2 cellular contexts compared by ENCODE assay signal in genomic region chr3:98734311-98734710, GRCh38.
TF ChIP-seq lines count a peak whose summit lies in the region.

No MANE protein-coding gene starts in this region.

TF ChIP-seq in A549, 52 proteins besides CTCF, POLR2A, EP300 and RAD21 (continued from another document):
- TF ChIP-seq, protein P1, sequence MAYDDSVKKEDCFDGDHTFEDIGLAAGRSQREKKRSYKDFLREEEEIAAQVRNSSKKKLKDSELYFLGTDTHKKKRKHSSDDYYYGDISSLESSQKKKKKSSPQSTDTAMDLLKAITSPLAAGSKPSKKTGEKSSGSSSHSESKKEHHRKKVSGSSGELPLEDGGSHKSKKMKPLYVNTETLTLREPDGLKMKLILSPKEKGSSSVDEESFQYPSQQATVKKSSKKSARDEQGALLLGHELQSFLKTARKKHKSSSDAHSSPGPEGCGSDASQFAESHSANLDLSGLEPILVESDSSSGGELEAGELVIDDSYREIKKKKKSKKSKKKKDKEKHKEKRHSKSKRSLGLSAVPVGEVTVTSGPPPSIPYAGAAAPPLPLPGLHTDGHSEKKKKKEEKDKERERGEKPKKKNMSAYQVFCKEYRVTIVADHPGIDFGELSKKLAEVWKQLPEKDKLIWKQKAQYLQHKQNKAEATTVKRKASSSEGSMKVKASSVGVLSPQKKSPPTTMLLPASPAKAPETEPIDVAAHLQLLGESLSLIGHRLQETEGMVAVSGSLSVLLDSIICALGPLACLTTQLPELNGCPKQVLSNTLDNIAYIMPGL (CRISPR knock-in tag; IDR thresholded peaks at IDR 0.05; ENCODE audit: borderline replicate concordance), result no peak

TF ChIP-seq in HCT116, 20 proteins besides CTCF, POLR2A, EP300 and RAD21 (continued from another document):
- TF ChIP-seq ELF1 (IDR thresholded peaks at IDR 0.05; ENCODE audit: borderline replicate concordance, low read depth) (no peak), FOSL1 (IDR thresholded peaks at IDR 0.05; ENCODE audit: low read depth) (no peak)
